Comparison of ENCODE assay signal across 2 cellular contexts in the genomic region with DNA sequence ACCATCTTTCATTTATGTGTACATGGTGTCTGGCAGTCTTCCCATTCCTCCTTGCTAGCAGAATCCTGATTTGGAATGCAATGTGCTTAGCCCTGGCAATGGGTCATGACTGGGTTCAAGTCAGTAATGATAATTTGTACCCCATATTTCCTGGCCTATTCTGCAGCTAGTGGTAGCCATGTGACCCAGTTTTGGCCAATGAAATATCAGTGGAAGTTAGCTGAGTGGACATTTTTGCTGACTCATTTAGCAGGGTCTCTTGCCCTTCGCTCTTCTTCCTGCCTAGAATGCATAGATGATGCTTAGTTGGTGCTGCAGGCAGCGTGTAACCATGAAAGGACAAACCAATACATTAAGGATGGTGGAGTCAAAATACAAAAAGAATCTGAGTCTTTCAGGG.
TF ChIP-seq lines count a peak whose summit lies in the region.

No MANE protein-coding gene starts in this region.

TF ChIP-seq in GM23338, 12 proteins besides CTCF, POLR2A, EP300 and RAD21 (continued from another document):
- TF ChIP-seq, protein P1, sequence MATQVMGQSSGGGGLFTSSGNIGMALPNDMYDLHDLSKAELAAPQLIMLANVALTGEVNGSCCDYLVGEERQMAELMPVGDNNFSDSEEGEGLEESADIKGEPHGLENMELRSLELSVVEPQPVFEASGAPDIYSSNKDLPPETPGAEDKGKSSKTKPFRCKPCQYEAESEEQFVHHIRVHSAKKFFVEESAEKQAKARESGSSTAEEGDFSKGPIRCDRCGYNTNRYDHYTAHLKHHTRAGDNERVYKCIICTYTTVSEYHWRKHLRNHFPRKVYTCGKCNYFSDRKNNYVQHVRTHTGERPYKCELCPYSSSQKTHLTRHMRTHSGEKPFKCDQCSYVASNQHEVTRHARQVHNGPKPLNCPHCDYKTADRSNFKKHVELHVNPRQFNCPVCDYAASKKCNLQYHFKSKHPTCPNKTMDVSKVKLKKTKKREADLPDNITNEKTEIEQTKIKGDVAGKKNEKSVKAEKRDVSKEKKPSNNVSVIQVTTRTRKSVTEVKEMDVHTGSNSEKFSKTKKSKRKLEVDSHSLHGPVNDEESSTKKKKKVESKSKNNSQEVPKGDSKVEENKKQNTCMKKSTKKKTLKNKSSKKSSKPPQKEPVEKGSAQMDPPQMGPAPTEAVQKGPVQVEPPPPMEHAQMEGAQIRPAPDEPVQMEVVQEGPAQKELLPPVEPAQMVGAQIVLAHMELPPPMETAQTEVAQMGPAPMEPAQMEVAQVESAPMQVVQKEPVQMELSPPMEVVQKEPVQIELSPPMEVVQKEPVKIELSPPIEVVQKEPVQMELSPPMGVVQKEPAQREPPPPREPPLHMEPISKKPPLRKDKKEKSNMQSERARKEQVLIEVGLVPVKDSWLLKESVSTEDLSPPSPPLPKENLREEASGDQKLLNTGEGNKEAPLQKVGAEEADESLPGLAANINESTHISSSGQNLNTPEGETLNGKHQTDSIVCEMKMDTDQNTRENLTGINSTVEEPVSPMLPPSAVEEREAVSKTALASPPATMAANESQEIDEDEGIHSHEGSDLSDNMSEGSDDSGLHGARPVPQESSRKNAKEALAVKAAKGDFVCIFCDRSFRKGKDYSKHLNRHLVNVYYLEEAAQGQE (IDR thresholded peaks at IDR 0.05; ENCODE audit: unreplicated experiment) = no peak
- TF ChIP-seq STAT1 (IDR thresholded peaks at IDR 0.05; ENCODE audit: unreplicated experiment) = no peak
- no peak for TF ChIP-seq EZH2phosphoT487 (IDR thresholded peaks at IDR 0.05; ENCODE audit: unreplicated experiment)
- TF ChIP-seq NANOG (IDR thresholded peaks at IDR 0.05; ENCODE audit: borderline replicate concordance) = no peak
- TF ChIP-seq ZNF331 (CRISPR knock-in tag; IDR thresholded peaks at IDR 0.05; ENCODE audit: low read depth) = no peak
- no peak for TF ChIP-seq ZNF114 (CRISPR knock-in tag; IDR thresholded peaks at IDR 0.05)
- TF ChIP-seq, protein P2, sequence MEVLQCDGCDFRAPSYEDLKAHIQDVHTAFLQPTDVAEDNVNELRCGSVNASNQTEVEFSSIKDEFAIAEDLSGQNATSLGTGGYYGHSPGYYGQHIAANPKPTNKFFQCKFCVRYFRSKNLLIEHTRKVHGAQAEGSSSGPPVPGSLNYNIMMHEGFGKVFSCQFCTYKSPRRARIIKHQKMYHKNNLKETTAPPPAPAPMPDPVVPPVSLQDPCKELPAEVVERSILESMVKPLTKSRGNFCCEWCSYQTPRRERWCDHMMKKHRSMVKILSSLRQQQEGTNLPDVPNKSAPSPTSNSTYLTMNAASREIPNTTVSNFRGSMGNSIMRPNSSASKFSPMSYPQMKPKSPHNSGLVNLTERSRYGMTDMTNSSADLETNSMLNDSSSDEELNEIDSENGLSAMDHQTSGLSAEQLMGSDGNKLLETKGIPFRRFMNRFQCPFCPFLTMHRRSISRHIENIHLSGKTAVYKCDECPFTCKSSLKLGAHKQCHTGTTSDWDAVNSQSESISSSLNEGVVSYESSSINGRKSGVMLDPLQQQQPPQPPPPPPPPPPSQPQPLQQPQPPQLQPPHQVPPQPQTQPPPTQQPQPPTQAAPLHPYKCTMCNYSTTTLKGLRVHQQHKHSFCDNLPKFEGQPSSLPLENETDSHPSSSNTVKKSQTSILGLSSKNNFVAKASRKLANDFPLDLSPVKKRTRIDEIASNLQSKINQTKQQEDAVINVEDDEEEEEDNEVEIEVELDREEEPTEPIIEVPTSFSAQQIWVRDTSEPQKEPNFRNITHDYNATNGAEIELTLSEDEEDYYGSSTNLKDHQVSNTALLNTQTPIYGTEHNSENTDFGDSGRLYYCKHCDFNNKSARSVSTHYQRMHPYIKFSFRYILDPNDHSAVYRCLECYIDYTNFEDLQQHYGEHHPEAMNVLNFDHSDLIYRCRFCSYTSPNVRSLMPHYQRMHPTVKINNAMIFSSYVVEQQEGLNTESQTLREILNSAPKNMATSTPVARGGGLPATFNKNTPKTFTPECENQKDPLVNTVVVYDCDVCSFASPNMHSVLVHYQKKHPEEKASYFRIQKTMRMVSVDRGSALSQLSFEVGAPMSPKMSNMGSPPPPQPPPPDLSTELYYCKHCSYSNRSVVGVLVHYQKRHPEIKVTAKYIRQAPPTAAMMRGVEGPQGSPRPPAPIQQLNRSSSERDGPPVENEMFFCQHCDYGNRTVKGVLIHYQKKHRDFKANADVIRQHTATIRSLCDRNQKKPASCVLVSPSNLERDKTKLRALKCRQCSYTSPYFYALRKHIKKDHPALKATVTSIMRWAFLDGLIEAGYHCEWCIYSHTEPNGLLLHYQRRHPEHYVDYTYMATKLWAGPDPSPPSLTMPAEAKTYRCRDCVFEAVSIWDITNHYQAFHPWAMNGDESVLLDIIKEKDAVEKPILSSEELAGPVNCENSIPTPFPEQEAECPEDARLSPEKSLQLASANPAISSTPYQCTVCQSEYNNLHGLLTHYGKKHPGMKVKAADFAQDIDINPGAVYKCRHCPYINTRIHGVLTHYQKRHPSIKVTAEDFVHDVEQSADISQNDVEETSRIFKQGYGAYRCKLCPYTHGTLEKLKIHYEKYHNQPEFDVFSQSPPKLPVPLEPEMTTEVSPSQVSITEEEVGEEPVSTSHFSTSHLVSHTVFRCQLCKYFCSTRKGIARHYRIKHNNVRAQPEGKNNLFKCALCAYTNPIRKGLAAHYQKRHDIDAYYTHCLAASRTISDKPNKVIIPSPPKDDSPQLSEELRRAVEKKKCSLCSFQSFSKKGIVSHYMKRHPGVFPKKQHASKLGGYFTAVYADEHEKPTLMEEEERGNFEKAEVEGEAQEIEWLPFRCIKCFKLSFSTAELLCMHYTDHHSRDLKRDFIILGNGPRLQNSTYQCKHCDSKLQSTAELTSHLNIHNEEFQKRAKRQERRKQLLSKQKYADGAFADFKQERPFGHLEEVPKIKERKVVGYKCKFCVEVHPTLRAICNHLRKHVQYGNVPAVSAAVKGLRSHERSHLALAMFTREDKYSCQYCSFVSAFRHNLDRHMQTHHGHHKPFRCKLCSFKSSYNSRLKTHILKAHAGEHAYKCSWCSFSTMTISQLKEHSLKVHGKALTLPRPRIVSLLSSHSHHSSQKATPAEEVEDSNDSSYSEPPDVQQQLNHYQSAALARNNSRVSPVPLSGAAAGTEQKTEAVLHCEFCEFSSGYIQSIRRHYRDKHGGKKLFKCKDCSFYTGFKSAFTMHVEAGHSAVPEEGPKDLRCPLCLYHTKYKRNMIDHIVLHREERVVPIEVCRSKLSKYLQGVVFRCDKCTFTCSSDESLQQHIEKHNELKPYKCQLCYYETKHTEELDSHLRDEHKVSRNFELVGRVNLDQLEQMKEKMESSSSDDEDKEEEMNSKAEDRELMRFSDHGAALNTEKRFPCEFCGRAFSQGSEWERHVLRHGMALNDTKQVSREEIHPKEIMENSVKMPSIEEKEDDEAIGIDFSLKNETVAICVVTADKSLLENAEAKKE (CRISPR knock-in tag; IDR thresholded peaks at IDR 0.05) = no peak

TF ChIP-seq in WTC11, 78 proteins besides CTCF, POLR2A, EP300 and RAD21 (continued from another document):
- peak; percentile 34; the same call in 1 of the 2 replicates for TF ChIP-seq NFYB (CRISPR knock-in tag; conservative IDR thresholded peaks at IDR 0.05; ENCODE audit: low read depth)
